ENCODE assay signal across 16 cellular contexts in the genomic region with DNA sequence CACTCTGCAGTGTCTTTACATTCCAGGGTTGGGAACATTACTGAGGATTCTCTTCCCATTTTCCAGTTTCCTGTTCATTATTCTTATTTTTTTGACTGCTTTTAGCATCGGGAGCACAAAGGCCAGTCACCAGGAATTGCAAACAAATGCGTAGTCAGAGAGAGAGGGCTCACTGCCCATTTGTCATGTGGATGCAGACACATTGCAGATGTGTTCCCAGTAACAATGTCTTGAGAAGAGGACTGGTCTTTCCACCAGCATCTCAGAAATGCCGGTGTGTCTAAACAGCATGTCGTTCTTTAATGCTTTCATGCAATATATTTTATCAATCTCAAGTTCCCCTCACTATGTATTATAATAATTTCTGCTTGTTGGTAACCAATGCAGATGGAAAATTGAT. TPM values are rescaled to one million over a fixed set of nuclear protein-coding genes. Genes with fewer than 3 reads are reported as not detected.
"Had no signal": no experiment of that assay in that cellular context is flagged by ENCODE, and none has a peak within 500 bp of the region (broad histone marks: within the 10 kb centered on the region; RNA-seq: fewer than 3 reads in every experiment).

No MANE protein-coding gene starts in this region.

- DNase-seq: activated effector memory CD4-positive, alpha-beta T cell treated with Interleukin-2 at 50 U/mL for 16 hours; activated T-cell treated with anti-CD3 and anti-CD28 coated beads, Interleukin-2, amount 50 U/mL, for 1 hour; effector CD4-positive, alpha-beta T cell; gastrocnemius medialis; left lung; mesenchymal stem cell; stimulated activated CD4-positive, alpha-beta T cell treated with anti-CD3 and anti-CD28 coated beads, Interleukin-2, amount 100 ng/mL, for 48 hours; stimulated activated naive CD4-positive, alpha-beta T cell treated with Interleukin-2 at 50 U/mL for 16 hours; T-helper 2 cell; testis had no signal

- H3K4me3 Mint-ChIP-seq: activated naive CD8-positive, alpha-beta T cell; neural crest cell had no signal

- H3K27ac ChIP-seq: gastrocnemius medialis, left lung, testis had no signal

- H3K9me3 Mint-ChIP-seq: neural crest cell had no signal

- H3K27ac Mint-ChIP-seq: activated naive CD8-positive, alpha-beta T cell had no signal

- H3K36me3 Mint-ChIP-seq: activated naive CD8-positive, alpha-beta T cell had no signal

- ATAC-seq: gastrocnemius medialis, left lung had no signal

RNA-seq across cellular contexts. Expression of gene TAAR6, which starts 1.0 kb away (rescaled TPM):
- total RNA-seq: astrocyte, fibroblast of lung, gastrocnemius medialis, left lung, neural crest cell, posterior vena cava, testis, urinary bladder had no signal

RNA-seq across cellular contexts. Expression of gene TAAR8, which starts 16.7 kb away (rescaled TPM):
- total RNA-seq: astrocyte, fibroblast of lung, gastrocnemius medialis, left lung, neural crest cell, posterior vena cava, testis, urinary bladder had no signal

RNA-seq across cellular contexts. Expression of gene TAAR5, which starts 20.4 kb away (rescaled TPM):
- total RNA-seq: astrocyte, fibroblast of lung, gastrocnemius medialis, left lung, neural crest cell, posterior vena cava, testis, urinary bladder had no signal

RNA-seq across cellular contexts. Expression of gene TAAR9, which starts 31.1 kb away (rescaled TPM):
- total RNA-seq: astrocyte, fibroblast of lung, gastrocnemius medialis, left lung, neural crest cell, posterior vena cava, urinary bladder had no signal

RNA-seq across cellular contexts. Expression of gene TAAR2, which starts 54.9 kb away (rescaled TPM):
- total RNA-seq: astrocyte, fibroblast of lung, gastrocnemius medialis, left lung, neural crest cell, posterior vena cava, testis, urinary bladder had no signal
